27 cellular contexts compared by ENCODE assay signal in the genomic region with DNA sequence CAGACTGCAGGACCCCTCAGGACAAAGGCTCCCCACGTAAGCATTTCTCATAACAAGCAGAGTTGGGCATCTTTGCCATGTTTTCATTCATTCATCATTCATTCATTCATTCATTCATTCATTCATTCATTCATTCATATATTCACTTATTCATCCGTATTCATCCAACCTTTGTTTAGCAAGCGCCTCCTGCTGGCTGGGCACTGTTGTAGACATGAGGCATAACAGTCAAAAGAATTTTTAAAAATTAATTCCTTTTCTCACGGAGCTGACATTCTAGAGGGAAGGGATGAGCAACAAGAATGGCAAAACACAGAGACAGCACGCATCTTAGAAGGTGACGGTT.
DNase-seq lines count a peak whose midpoint lies in the region; ATAC-seq, FAIRE-seq and TF ChIP-seq lines count a peak whose summit lies in the region.
"Had no signal": no experiment of that assay in that cellular context is flagged by ENCODE, and none has a peak within 500 bp of the region (broad histone marks: within the 10 kb centered on the region; RNA-seq: fewer than 3 reads in every experiment).

No MANE protein-coding gene starts in this region.

- H3K4ac ChIP-seq in H9 (ENCODE audit: low read depth, low read length): no peak overlapping the region

- H3K79me1 ChIP-seq in H9 (ENCODE audit: insufficient read depth, low read depth, low read length, poor library complexity, severe bottlenecking): no peaks in the 10 kb centered on the region

- H4K8ac ChIP-seq in H9 (replicated peaks; ENCODE audit: insufficient read length, low read depth, low read length): no peak overlapping the region

- H3F3A ChIP-seq in PC-3 (ENCODE audit: low read length, unreplicated experiment): no peaks in the 10 kb centered on the region

- H2BK120ac ChIP-seq in H9 (ENCODE audit: low read depth, low read length, poor library complexity, severe bottlenecking): no peak overlapping the region

- H3K36me3 Mint-ChIP-seq in H9 (ENCODE audit: insufficient read depth in 1 of 3, low read depth in 3 of 3) (no peaks in the 10 kb centered on the region), mesothelial cell of epicardium (no peaks in the 10 kb centered on the region)
- H3K36me3 Mint-ChIP-seq: CD4-positive, CD25-positive, alpha-beta regulatory T cell; T-cell had no signal

- no peak overlapping the region for H2AFZ ChIP-seq in H9 (ENCODE audit: low read length)
- no peak overlapping the region for H2AFZ ChIP-seq in PC-3 (ENCODE audit: low read length)

- H3K9ac ChIP-seq in H9 (ENCODE audit: extremely low read depth, insufficient read length, low read length) (no peak overlapping the region), PC-3 (ENCODE audit: low read length) (no peak overlapping the region)

- CTCF ChIA-PET in PC-3 (lab: Charles Lee): interaction anchor here (0.6 to 0.7 kb wide), 2 partner anchors 60 to 407 kb away, joined by 3 to 5 read pairs; no protein-coding TSS in a partner anchor

- H3K4me2 ChIP-seq in H9 (ENCODE audit: insufficient read depth, insufficient read length, low read length) (no peak overlapping the region), PC-3 (ENCODE audit: low read length) (no peak overlapping the region)

- ATAC-seq in PC-3 (peak; percentile 20; the same call in 1 of the 2 replicates), GM18498 (IDR thresholded peaks at IDR 0.05; ENCODE audit: unreplicated experiment) (no peak)
- ATAC-seq: activated T-helper 17 cell treated with anti-CD3 and anti-CD28 coated beads, Interleukin-2, amount 50 U/mL, for 72 hours; body of pancreas; left cardiac atrium; naive thymus-derived CD4-positive, alpha-beta T cell; Right ventricle myocardium inferior; T-cell had no signal

- intact Hi-C loops in PC-3 (cut with micrococcal nuclease): no loop called here

- DNase-seq in D721Med (ENCODE audit: insufficient read length, low spot score): no peak
- no peak for DNase-seq in H9
- DNase-seq in PC-3: no peak
- no peak for DNase-seq in mesothelial cell of epicardium (ENCODE audit: low spot score in 2 of 2, unreplicated experiment in 2 of 2)
- no peak for DNase-seq in SIG-M5 (lab: John Stamatoyannopoulos, UW)
- DNase-seq in NCI-H82 treated with DMSO at 0.1 percent for 48 hours (lab: John Stamatoyannopoulos, UW; ENCODE audit: unreplicated experiment): no peak
- DNase-seq in NCI-H187 (lab: John Stamatoyannopoulos, UW): no peak
- DNase-seq: activated CD4-positive, alpha-beta T cell treated with anti-CD3 and anti-CD28 coated beads for 4 hours; activated naive CD8-positive, alpha-beta T cell treated with anti-CD3 and anti-CD28 coated beads, Interleukin-2, amount 10 ng/mL, durations not matched to agents 7 days and 5 days; body of pancreas; CD4-positive, CD25-positive, alpha-beta regulatory T cell; colonic mucosa; glutamatergic neuron; left cardiac atrium; mesenchymal stem cell; MV-4-11; naive thymus-derived CD4-positive, alpha-beta T cell; NCI-H510A treated with DMSO at 0.1 percent for 48 hours; small intestine; stimulated activated CD4-positive, alpha-beta T cell treated with anti-CD3 and anti-CD28 coated beads, Interleukin-4, amount 100 ng/mL, for 1 hour; T-cell had no signal

- H3K9me2 ChIP-seq in PC-3 (replicated peaks; ENCODE audit: low read length): no peaks in the 10 kb centered on the region

- no peak for FAIRE-seq in D721Med (lab: Jason Lieb, UNC)
- FAIRE-seq: small intestine had no signal

- no peak overlapping the region for H2BK12ac ChIP-seq in H9 (ENCODE audit: insufficient read length, low read depth, low read length)

- H4K20me1 ChIP-seq in H9 (ENCODE audit: control insufficient read depth, insufficient read depth, insufficient read length) (no peaks in the 10 kb centered on the region), PC-3 (ENCODE audit: low read length) (no peaks in the 10 kb centered on the region)

- H2BK15ac ChIP-seq in H9 (ENCODE audit: low read depth, low read length): no peak overlapping the region

- H2AK5ac ChIP-seq in H9 (ENCODE audit: insufficient read length, low read length): no peak overlapping the region

- H3K23me2 ChIP-seq in H9 (ENCODE audit: insufficient read length, low read depth, low read length, poor library complexity, severe bottlenecking): no peaks in the 10 kb centered on the region

- H2BK20ac ChIP-seq in H9 (ENCODE audit: low read depth, low read length, poor library complexity, severe bottlenecking): no peak overlapping the region

- H3K27ac ChIP-seq in H9 (ENCODE audit: insufficient read length, low read depth, low read length) (no peak overlapping the region), PC-3 (ENCODE audit: low read length) (no peak overlapping the region)
- H3K27ac ChIP-seq: body of pancreas, colonic mucosa, prostate gland, tibial nerve had no signal

- TF ChIP-seq CTCF in D721Med (IDR thresholded peaks at IDR 0.05; ENCODE audit: insufficient read depth, missing control alignments): peak; percentile 2
- TF ChIP-seq CTCF in H9 (conservative IDR thresholded peaks at IDR 0.05): peak; percentile 46
- TF ChIP-seq CTCF in PC-3 (conservative IDR thresholded peaks at IDR 0.05; ENCODE audit: low read depth, low read length): peak; percentile 72
- TF ChIP-seq CTCF in mesothelial cell of epicardium (IDR thresholded peaks at IDR 0.05; ENCODE audit: unreplicated experiment): peak; percentile 32

- H3K14ac ChIP-seq in H9 (ENCODE audit: insufficient read depth, low read length): no peak overlapping the region

- POLR2A ChIA-PET in PC-3 (lab: Charles Lee; ENCODE audit: unreplicated experiment): no interaction called here

- H3K9me3 ChIP-seq in H9 (ENCODE audit: control insufficient read depth, low read depth, low read length) (no peaks in the 10 kb centered on the region), PC-3 (ENCODE audit: low read length) (no peaks in the 10 kb centered on the region)
- H3K9me3 ChIP-seq: body of pancreas, colonic mucosa, prostate gland, tibial nerve had no signal

- no peak overlapping the region for H4K5ac ChIP-seq in H9 (ENCODE audit: insufficient read length, low read depth, low read length)

- H3K4me3 ChIP-seq in PC-3 (ENCODE audit: low read length): no peak overlapping the region
- H3K4me3 ChIP-seq: body of pancreas, colonic mucosa, prostate gland, tibial nerve had no signal

- H3K27me3 ChIP-seq in H9 (ENCODE audit: insufficient read depth, low read length) (no peaks in the 10 kb centered on the region), PC-3 (ENCODE audit: low read length) (peaks cover 74% of the 10 kb centered on the region)
- H3K27me3 ChIP-seq: body of pancreas, colonic mucosa, tibial nerve had no signal

- no peaks in the 10 kb centered on the region for H3K79me2 ChIP-seq in H9 (ENCODE audit: insufficient read depth, low read length)
- no peaks in the 10 kb centered on the region for H3K79me2 ChIP-seq in PC-3 (ENCODE audit: low read length)

- H3K18ac ChIP-seq in H9 (ENCODE audit: insufficient read length, low read depth, low read length): no peak overlapping the region

- no peak overlapping the region for H3K4me3 Mint-ChIP-seq in H9
- H3K4me3 Mint-ChIP-seq in mesothelial cell of epicardium: no peak overlapping the region
- H3K4me3 Mint-ChIP-seq: activated naive CD8-positive, alpha-beta T cell treated with anti-CD3 and anti-CD28 coated beads, Interleukin-2, amount 10 ng/mL, durations not matched to agents 7 days and 5 days; activated T-helper 17 cell treated with anti-CD3 and anti-CD28 coated beads, Interleukin-2, amount 50 U/mL, for 72 hours; CD4-positive, CD25-positive, alpha-beta regulatory T cell; naive thymus-derived CD4-positive, alpha-beta T cell; stimulated activated naive CD8-positive, alpha-beta T cell treated with anti-CD3 and anti-CD28 coated beads, Interleukin-15, Interleukin-2, amounts not matched to agents 100 ng/mL and 50 ng/mL, for 24 hours; T-cell had no signal

- no peak overlapping the region for H3T11ph ChIP-seq in H9 (ENCODE audit: low read length)

- no peak overlapping the region for H2BK5ac ChIP-seq in H9 (ENCODE audit: insufficient read length, low read length)

- WGBS in H9 (ENCODE audit: extremely low coverage, insufficient read length, low lambda C conversion rate): no CpG with 5 or more reads among the region's 6 CpGs

- no peak overlapping the region for H3K56ac ChIP-seq in H9 (ENCODE audit: insufficient read length, low read depth, low read length)

- no peaks in the 10 kb centered on the region for H3K36me3 ChIP-seq in PC-3 (ENCODE audit: low read depth, low read length)
- H3K36me3 ChIP-seq: colonic mucosa, prostate gland, tibial nerve had no signal

- no peak overlapping the region for H3K23ac ChIP-seq in H9 (ENCODE audit: insufficient read length, low read depth, low read length)

- BruUV-seq in PC-3 (replicated peaks; lab: Mats Ljungman, UMichigan): no TSS peak

- no peaks in the 10 kb centered on the region for H3K4me1 ChIP-seq in H9 (ENCODE audit: insufficient read depth, low read length)
- H3K4me1 ChIP-seq in PC-3 (ENCODE audit: insufficient read depth, low read length): no peaks in the 10 kb centered on the region
- H3K4me1 ChIP-seq: body of pancreas, colonic mucosa had no signal

- no peaks in the 10 kb centered on the region for H3K9me3 Mint-ChIP-seq in H9
- no peaks in the 10 kb centered on the region for H3K9me3 Mint-ChIP-seq in mesothelial cell of epicardium
- H3K9me3 Mint-ChIP-seq: activated T-helper 17 cell treated with anti-CD3 and anti-CD28 coated beads, Interleukin-2, amount 50 U/mL, for 72 hours; stimulated activated naive CD8-positive, alpha-beta T cell treated with anti-CD3 and anti-CD28 coated beads, Interleukin-15, Interleukin-2, amounts not matched to agents 100 ng/mL and 50 ng/mL, for 24 hours had no signal

- peaks cover 8% of the 10 kb centered on the region for H3K27me3 Mint-ChIP-seq in H9 (ENCODE audit: low read depth)
- H3K27me3 Mint-ChIP-seq in mesothelial cell of epicardium (ENCODE audit: low read depth): peaks cover 20% of the 10 kb centered on the region
- H3K27me3 Mint-ChIP-seq: activated T-helper 17 cell treated with anti-CD3 and anti-CD28 coated beads, Interleukin-2, amount 50 U/mL, for 72 hours; stimulated activated naive CD8-positive, alpha-beta T cell treated with anti-CD3 and anti-CD28 coated beads, Interleukin-15, Interleukin-2, amounts not matched to agents 100 ng/mL and 50 ng/mL, for 24 hours; T-cell had no signal

- H4K91ac ChIP-seq in H9 (ENCODE audit: insufficient read length, low read depth, low read length): no peak overlapping the region

- peaks cover 0 to 2% of the 10 kb centered on the region in 2 experiments; a peak in 2 of 4 replicates for H3K4me1 Mint-ChIP-seq in H9
- peaks cover 39% of the 10 kb centered on the region for H3K4me1 Mint-ChIP-seq in mesothelial cell of epicardium

- H3K27ac Mint-ChIP-seq in H9 (no peak overlapping the region), mesothelial cell of epicardium (no peak overlapping the region)
- H3K27ac Mint-ChIP-seq: activated T-helper 17 cell treated with anti-CD3 and anti-CD28 coated beads, Interleukin-2, amount 50 U/mL, for 72 hours; stimulated activated naive CD8-positive, alpha-beta T cell treated with anti-CD3 and anti-CD28 coated beads, Interleukin-15, Interleukin-2, amounts not matched to agents 100 ng/mL and 50 ng/mL, for 24 hours; T-cell had no signal

Comparison
In these comparisons a context has a peak if more than half of its experiments do, and no peak if none do; other contexts are left out.
1. CTCF ChIP-seq: peak in every context shown above with its lines; median percentile 72 in PC-3; 46 in H9; 32 in mesothelial cell of epicardium; 2 in D721Med.